Comparison of ENCODE assay signal across 13 cellular contexts in the genomic region with DNA sequence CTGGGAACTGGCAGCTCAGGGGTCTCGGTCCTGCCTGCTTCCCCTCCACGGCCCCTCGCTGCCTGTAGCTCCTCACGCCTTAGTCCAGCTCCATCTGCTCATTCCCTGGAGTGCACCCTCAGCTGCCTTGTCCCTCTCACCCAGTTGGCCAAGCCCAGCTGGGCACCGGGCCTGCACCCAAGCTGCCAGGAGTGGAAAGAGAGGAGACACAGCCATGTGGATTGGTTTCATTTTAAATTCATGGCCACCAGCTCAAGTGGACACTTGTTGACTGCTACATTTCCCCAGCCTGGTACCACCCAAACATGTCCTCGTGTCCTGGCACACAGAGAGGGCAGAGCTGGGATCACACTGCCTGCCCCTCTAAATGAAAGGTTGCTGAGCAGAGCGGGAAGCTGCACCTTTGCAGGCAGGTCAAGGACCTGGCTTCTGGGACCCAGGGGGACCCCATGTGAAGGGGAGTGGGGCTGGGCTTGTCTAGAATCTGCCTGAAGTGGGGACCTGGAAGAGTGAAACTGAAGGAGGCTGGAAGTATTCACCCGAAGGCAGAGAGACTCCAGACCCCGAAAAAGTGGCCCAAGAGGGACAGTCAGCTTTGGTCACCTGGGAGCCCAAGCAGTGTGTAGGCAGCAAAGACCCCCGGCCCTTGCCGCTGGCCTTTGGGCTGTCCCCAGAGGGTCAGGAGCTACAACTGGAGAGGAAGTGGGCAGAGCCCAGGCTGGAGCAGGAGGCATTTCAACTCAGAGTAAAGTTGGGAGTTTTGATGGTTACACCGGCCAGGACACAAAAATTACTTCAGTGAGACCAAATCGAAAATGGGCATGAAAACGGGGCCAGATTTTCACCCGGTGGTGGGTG. TPM values are rescaled to one million over a fixed set of nuclear protein-coding genes. Genes with fewer than 3 reads are reported as not detected.
DNase-seq lines count a peak whose midpoint lies in the region; ATAC-seq and TF ChIP-seq lines count a peak whose summit lies in the region.
"Had no signal": no experiment of that assay in that cellular context is flagged by ENCODE, and none has a peak within 500 bp of the region (broad histone marks: within the 10 kb centered on the region; RNA-seq: fewer than 3 reads in every experiment).

No MANE protein-coding gene starts in this region.

- H3K9me3 ChIP-seq in prostate gland = no peaks in the 10 kb centered on the region

- H3K27me3 ChIP-seq in prostate gland (replicated peaks; ENCODE audit: insufficient read depth) = no peaks in the 10 kb centered on the region

- DNase-seq in caudate nucleus (lab: John Stamatoyannopoulos, UW) (peak in 42 of 61 donors; percentile 5 to 76 (median 40)), hypothalamus (lab: John Stamatoyannopoulos, UW) (peak in 30 of 51 donors; percentile 11 to 77 (median 50)), prostate gland (ENCODE audit: low spot score) (no peak), NCI-H2227 treated with DMSO at 0.1 percent for 48 hours (lab: John Stamatoyannopoulos, UW) (no peak), DMS153 (lab: John Stamatoyannopoulos, UW) (no peak)
- DNase-seq: activated CD4-positive, alpha-beta T cell treated with anti-CD3 and anti-CD28 coated beads, Interleukin-2, amount 50 U/mL, for 48 hours; activated naive CD4-positive, alpha-beta T cell treated with anti-CD3 and anti-CD28 coated beads, Interleukin-2, amount 10 ng/mL, durations not matched to agents 7 days and 5 days; NCI-H1436 treated with DMSO at 0.1 percent for 48 hours; T-helper 1 cell had no signal

- TF ChIP-seq CTCF in C4-2B (conservative IDR thresholded peaks at IDR 0.05) = no peak
- TF ChIP-seq CTCF in prostate gland (IDR thresholded peaks at IDR 0.05) = no peak

- WGBS in prostate gland = 75% methylated on average over 15 of the region's 15 CpGs

- H3K4me1 ChIP-seq in prostate gland (replicated peaks) = peaks cover 28% of the 10 kb centered on the region

- no peak overlapping the region for H3K4me3 ChIP-seq in prostate gland

- TF ChIP-seq POLR2A in prostate gland (IDR thresholded peaks at IDR 0.05) = no peak

- H3K27ac ChIP-seq in C4-2B (peak overlapping the region; percentile 82), caudate nucleus (ENCODE audit: low read depth, low read length) (peak overlapping the region; percentile 9), prostate gland (peak overlapping the region; percentile 90 to 93)

- ATAC-seq in HG03469 (IDR thresholded peaks at IDR 0.05; ENCODE audit: unreplicated experiment) (no peak), HG03521 (IDR thresholded peaks at IDR 0.05; ENCODE audit: unreplicated experiment) (no peak)
- ATAC-seq: natural killer cell treated with Interleukin-12 subunit alpha and Interleukin-12 subunit beta and Interleukin-15 and Interleukin-18, amount 100 ng/mL, for 72 hours had no signal

- H3K36me3 ChIP-seq in prostate gland = no peaks in the 10 kb centered on the region

- intact Hi-C loops in prostate gland (cut with DNase I) = no loop called here

RNA-seq across cellular contexts. Expression of a gene that starts 15.0 kb away (rescaled TPM):
- 100 to 1,000 TPM; 148 to 325 TPM for total RNA-seq in prostate gland

Comparison
In these comparisons a context has a peak if more than half of its experiments do, and no peak if none do; other contexts are left out.
1. H3K27ac ChIP-seq: peak in every context shown above with its lines; median percentile 92 in prostate gland; 82 in C4-2B; 9 in caudate nucleus.
2. DNase-seq: peak in caudate nucleus (42 of 61) and hypothalamus (30 of 51); none in prostate gland (single experiment), NCI-H2227 treated with DMSO at 0.1 percent for 48 hours (single experiment) and DMS153 (single experiment).